8 cellular contexts compared by ENCODE assay signal in genomic region chr9:73647560-73647959, GRCh38.
"Had no signal": no experiment of that assay in that cellular context is flagged by ENCODE, and none has a peak within 500 bp of the region (broad histone marks: within the 10 kb centered on the region; RNA-seq: fewer than 3 reads in every experiment).

No MANE protein-coding gene starts in this region.

- DNase-seq: GDM1, GF-D8 had no signal

- ATAC-seq: GM12878 had no signal

- FAIRE-seq: G401.6, GM12878, GM12891, GM12892, GM18507, GM19239 had no signal

- H3K4me3 ChIP-seq: GM12878 had no signal
